ENCODE assay signal across 2 cellular contexts in the genomic region with DNA sequence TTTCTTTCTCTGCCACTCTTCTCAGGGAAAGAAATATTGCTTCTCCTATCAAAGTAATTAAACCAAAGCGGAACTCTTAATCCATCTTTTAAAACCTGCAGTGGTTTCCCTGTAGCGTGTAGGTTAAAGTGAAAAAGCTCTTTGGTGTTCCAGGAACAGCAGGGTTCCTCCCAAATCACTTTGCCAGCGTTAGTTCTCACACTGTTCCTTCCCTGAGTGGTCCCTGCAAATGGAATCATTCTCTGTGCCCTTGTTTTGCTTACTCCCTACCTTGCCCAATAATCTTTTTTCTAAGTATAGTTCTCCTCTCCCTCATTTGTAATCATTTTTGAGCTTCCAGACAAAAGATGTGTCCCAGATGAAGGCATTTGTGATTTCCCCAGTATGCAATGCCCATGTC.
TF ChIP-seq lines count a peak whose summit lies in the region.

No MANE protein-coding gene starts in this region.

TF ChIP-seq in GM23338, 12 proteins besides CTCF, POLR2A, EP300 and RAD21 (continued from another document):
- TF ChIP-seq, protein P1, sequence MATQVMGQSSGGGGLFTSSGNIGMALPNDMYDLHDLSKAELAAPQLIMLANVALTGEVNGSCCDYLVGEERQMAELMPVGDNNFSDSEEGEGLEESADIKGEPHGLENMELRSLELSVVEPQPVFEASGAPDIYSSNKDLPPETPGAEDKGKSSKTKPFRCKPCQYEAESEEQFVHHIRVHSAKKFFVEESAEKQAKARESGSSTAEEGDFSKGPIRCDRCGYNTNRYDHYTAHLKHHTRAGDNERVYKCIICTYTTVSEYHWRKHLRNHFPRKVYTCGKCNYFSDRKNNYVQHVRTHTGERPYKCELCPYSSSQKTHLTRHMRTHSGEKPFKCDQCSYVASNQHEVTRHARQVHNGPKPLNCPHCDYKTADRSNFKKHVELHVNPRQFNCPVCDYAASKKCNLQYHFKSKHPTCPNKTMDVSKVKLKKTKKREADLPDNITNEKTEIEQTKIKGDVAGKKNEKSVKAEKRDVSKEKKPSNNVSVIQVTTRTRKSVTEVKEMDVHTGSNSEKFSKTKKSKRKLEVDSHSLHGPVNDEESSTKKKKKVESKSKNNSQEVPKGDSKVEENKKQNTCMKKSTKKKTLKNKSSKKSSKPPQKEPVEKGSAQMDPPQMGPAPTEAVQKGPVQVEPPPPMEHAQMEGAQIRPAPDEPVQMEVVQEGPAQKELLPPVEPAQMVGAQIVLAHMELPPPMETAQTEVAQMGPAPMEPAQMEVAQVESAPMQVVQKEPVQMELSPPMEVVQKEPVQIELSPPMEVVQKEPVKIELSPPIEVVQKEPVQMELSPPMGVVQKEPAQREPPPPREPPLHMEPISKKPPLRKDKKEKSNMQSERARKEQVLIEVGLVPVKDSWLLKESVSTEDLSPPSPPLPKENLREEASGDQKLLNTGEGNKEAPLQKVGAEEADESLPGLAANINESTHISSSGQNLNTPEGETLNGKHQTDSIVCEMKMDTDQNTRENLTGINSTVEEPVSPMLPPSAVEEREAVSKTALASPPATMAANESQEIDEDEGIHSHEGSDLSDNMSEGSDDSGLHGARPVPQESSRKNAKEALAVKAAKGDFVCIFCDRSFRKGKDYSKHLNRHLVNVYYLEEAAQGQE (IDR thresholded peaks at IDR 0.05; ENCODE audit: unreplicated experiment): no peak
- no peak for TF ChIP-seq JUNB (IDR thresholded peaks at IDR 0.05; ENCODE audit: unreplicated experiment)
- TF ChIP-seq, protein P2, sequence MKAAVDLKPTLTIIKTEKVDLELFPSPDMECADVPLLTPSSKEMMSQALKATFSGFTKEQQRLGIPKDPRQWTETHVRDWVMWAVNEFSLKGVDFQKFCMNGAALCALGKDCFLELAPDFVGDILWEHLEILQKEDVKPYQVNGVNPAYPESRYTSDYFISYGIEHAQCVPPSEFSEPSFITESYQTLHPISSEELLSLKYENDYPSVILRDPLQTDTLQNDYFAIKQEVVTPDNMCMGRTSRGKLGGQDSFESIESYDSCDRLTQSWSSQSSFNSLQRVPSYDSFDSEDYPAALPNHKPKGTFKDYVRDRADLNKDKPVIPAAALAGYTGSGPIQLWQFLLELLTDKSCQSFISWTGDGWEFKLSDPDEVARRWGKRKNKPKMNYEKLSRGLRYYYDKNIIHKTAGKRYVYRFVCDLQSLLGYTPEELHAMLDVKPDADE (IDR thresholded peaks at IDR 0.05): no peak
- TF ChIP-seq, protein P3, sequence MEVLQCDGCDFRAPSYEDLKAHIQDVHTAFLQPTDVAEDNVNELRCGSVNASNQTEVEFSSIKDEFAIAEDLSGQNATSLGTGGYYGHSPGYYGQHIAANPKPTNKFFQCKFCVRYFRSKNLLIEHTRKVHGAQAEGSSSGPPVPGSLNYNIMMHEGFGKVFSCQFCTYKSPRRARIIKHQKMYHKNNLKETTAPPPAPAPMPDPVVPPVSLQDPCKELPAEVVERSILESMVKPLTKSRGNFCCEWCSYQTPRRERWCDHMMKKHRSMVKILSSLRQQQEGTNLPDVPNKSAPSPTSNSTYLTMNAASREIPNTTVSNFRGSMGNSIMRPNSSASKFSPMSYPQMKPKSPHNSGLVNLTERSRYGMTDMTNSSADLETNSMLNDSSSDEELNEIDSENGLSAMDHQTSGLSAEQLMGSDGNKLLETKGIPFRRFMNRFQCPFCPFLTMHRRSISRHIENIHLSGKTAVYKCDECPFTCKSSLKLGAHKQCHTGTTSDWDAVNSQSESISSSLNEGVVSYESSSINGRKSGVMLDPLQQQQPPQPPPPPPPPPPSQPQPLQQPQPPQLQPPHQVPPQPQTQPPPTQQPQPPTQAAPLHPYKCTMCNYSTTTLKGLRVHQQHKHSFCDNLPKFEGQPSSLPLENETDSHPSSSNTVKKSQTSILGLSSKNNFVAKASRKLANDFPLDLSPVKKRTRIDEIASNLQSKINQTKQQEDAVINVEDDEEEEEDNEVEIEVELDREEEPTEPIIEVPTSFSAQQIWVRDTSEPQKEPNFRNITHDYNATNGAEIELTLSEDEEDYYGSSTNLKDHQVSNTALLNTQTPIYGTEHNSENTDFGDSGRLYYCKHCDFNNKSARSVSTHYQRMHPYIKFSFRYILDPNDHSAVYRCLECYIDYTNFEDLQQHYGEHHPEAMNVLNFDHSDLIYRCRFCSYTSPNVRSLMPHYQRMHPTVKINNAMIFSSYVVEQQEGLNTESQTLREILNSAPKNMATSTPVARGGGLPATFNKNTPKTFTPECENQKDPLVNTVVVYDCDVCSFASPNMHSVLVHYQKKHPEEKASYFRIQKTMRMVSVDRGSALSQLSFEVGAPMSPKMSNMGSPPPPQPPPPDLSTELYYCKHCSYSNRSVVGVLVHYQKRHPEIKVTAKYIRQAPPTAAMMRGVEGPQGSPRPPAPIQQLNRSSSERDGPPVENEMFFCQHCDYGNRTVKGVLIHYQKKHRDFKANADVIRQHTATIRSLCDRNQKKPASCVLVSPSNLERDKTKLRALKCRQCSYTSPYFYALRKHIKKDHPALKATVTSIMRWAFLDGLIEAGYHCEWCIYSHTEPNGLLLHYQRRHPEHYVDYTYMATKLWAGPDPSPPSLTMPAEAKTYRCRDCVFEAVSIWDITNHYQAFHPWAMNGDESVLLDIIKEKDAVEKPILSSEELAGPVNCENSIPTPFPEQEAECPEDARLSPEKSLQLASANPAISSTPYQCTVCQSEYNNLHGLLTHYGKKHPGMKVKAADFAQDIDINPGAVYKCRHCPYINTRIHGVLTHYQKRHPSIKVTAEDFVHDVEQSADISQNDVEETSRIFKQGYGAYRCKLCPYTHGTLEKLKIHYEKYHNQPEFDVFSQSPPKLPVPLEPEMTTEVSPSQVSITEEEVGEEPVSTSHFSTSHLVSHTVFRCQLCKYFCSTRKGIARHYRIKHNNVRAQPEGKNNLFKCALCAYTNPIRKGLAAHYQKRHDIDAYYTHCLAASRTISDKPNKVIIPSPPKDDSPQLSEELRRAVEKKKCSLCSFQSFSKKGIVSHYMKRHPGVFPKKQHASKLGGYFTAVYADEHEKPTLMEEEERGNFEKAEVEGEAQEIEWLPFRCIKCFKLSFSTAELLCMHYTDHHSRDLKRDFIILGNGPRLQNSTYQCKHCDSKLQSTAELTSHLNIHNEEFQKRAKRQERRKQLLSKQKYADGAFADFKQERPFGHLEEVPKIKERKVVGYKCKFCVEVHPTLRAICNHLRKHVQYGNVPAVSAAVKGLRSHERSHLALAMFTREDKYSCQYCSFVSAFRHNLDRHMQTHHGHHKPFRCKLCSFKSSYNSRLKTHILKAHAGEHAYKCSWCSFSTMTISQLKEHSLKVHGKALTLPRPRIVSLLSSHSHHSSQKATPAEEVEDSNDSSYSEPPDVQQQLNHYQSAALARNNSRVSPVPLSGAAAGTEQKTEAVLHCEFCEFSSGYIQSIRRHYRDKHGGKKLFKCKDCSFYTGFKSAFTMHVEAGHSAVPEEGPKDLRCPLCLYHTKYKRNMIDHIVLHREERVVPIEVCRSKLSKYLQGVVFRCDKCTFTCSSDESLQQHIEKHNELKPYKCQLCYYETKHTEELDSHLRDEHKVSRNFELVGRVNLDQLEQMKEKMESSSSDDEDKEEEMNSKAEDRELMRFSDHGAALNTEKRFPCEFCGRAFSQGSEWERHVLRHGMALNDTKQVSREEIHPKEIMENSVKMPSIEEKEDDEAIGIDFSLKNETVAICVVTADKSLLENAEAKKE (CRISPR knock-in tag; IDR thresholded peaks at IDR 0.05): no peak
- TF ChIP-seq EZH2 (IDR thresholded peaks at IDR 0.05; ENCODE audit: low read depth, unreplicated experiment): no peak
- TF ChIP-seq ZNF114 (CRISPR knock-in tag; IDR thresholded peaks at IDR 0.05): no peak
- no peak for TF ChIP-seq CREB1 (CRISPR knock-in tag; IDR thresholded peaks at IDR 0.05; ENCODE audit: low read depth)
- TF ChIP-seq ZNF331 (CRISPR knock-in tag; IDR thresholded peaks at IDR 0.05; ENCODE audit: low read depth): no peak
TF ChIP-seq in GM23338: peak in this region for 0.

TF ChIP-seq in WTC11, 78 proteins besides CTCF, POLR2A, EP300 and RAD21 (continued from another document):
- no peak for TF ChIP-seq NR1H2 (CRISPR knock-in tag; IDR thresholded peaks at IDR 0.05)
- TF ChIP-seq GTF2I (CRISPR knock-in tag; conservative IDR thresholded peaks at IDR 0.05): no peak
- TF ChIP-seq, protein P4, sequence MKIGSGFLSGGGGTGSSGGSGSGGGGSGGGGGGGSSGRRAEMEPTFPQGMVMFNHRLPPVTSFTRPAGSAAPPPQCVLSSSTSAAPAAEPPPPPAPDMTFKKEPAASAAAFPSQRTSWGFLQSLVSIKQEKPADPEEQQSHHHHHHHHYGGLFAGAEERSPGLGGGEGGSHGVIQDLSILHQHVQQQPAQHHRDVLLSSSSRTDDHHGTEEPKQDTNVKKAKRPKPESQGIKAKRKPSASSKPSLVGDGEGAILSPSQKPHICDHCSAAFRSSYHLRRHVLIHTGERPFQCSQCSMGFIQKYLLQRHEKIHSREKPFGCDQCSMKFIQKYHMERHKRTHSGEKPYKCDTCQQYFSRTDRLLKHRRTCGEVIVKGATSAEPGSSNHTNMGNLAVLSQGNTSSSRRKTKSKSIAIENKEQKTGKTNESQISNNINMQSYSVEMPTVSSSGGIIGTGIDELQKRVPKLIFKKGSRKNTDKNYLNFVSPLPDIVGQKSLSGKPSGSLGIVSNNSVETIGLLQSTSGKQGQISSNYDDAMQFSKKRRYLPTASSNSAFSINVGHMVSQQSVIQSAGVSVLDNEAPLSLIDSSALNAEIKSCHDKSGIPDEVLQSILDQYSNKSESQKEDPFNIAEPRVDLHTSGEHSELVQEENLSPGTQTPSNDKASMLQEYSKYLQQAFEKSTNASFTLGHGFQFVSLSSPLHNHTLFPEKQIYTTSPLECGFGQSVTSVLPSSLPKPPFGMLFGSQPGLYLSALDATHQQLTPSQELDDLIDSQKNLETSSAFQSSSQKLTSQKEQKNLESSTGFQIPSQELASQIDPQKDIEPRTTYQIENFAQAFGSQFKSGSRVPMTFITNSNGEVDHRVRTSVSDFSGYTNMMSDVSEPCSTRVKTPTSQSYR (CRISPR knock-in tag; IDR thresholded peaks at IDR 0.05): no peak
- TF ChIP-seq NFATC4 (CRISPR knock-in tag; IDR thresholded peaks at IDR 0.05): no peak
- TF ChIP-seq IRF2 (CRISPR knock-in tag; IDR thresholded peaks at IDR 0.05; ENCODE audit: borderline replicate concordance, low read depth): no peak
- no peak for TF ChIP-seq GRHL2 (CRISPR knock-in tag; IDR thresholded peaks at IDR 0.05; ENCODE audit: insufficient replicate concordance, severe bottlenecking)
- no peak; the same call in 1 of the 2 replicates for TF ChIP-seq SP1 (CRISPR knock-in tag; conservative IDR thresholded peaks at IDR 0.05)
- TF ChIP-seq ZNF219 (CRISPR knock-in tag; IDR thresholded peaks at IDR 0.05; ENCODE audit: borderline replicate concordance): no peak
- TF ChIP-seq, protein P5, sequence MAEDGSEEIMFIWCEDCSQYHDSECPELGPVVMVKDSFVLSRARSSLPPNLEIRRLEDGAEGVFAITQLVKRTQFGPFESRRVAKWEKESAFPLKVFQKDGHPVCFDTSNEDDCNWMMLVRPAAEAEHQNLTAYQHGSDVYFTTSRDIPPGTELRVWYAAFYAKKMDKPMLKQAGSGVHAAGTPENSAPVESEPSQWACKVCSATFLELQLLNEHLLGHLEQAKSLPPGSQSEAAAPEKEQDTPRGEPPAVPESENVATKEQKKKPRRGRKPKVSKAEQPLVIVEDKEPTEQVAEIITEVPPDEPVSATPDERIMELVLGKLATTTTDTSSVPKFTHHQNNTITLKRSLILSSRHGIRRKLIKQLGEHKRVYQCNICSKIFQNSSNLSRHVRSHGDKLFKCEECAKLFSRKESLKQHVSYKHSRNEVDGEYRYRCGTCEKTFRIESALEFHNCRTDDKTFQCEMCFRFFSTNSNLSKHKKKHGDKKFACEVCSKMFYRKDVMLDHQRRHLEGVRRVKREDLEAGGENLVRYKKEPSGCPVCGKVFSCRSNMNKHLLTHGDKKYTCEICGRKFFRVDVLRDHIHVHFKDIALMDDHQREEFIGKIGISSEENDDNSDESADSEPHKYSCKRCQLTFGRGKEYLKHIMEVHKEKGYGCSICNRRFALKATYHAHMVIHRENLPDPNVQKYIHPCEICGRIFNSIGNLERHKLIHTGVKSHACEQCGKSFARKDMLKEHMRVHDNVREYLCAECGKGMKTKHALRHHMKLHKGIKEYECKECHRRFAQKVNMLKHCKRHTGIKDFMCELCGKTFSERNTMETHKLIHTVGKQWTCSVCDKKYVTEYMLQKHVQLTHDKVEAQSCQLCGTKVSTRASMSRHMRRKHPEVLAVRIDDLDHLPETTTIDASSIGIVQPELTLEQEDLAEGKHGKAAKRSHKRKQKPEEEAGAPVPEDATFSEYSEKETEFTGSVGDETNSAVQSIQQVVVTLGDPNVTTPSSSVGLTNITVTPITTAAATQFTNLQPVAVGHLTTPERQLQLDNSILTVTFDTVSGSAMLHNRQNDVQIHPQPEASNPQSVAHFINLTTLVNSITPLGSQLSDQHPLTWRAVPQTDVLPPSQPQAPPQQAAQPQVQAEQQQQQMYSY (CRISPR knock-in tag; IDR thresholded peaks at IDR 0.05): no peak
- TF ChIP-seq, protein P6, sequence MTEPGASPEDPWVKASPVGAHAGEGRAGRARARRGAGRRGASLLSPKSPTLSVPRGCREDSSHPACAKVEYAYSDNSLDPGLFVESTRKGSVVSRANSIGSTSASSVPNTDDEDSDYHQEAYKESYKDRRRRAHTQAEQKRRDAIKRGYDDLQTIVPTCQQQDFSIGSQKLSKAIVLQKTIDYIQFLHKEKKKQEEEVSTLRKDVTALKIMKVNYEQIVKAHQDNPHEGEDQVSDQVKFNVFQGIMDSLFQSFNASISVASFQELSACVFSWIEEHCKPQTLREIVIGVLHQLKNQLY (CRISPR knock-in tag; IDR thresholded peaks at IDR 0.05): no peak
- no peak for TF ChIP-seq ETV6 (CRISPR knock-in tag; IDR thresholded peaks at IDR 0.05)
- TF ChIP-seq, protein P7, sequence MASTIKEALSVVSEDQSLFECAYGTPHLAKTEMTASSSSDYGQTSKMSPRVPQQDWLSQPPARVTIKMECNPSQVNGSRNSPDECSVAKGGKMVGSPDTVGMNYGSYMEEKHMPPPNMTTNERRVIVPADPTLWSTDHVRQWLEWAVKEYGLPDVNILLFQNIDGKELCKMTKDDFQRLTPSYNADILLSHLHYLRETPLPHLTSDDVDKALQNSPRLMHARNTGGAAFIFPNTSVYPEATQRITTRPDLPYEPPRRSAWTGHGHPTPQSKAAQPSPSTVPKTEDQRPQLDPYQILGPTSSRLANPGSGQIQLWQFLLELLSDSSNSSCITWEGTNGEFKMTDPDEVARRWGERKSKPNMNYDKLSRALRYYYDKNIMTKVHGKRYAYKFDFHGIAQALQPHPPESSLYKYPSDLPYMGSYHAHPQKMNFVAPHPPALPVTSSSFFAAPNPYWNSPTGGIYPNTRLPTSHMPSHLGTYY (CRISPR knock-in tag; IDR thresholded peaks at IDR 0.05): no peak
- no peak for TF ChIP-seq TP53 (CRISPR knock-in tag; IDR thresholded peaks at IDR 0.05)
- TF ChIP-seq, protein P8, sequence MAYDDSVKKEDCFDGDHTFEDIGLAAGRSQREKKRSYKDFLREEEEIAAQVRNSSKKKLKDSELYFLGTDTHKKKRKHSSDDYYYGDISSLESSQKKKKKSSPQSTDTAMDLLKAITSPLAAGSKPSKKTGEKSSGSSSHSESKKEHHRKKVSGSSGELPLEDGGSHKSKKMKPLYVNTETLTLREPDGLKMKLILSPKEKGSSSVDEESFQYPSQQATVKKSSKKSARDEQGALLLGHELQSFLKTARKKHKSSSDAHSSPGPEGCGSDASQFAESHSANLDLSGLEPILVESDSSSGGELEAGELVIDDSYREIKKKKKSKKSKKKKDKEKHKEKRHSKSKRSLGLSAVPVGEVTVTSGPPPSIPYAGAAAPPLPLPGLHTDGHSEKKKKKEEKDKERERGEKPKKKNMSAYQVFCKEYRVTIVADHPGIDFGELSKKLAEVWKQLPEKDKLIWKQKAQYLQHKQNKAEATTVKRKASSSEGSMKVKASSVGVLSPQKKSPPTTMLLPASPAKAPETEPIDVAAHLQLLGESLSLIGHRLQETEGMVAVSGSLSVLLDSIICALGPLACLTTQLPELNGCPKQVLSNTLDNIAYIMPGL (CRISPR knock-in tag; IDR thresholded peaks at IDR 0.05): no peak
- TF ChIP-seq CREB1 (CRISPR knock-in tag; IDR thresholded peaks at IDR 0.05): no peak
